ENCODE assay signal across 35 cellular contexts in the genomic region with DNA sequence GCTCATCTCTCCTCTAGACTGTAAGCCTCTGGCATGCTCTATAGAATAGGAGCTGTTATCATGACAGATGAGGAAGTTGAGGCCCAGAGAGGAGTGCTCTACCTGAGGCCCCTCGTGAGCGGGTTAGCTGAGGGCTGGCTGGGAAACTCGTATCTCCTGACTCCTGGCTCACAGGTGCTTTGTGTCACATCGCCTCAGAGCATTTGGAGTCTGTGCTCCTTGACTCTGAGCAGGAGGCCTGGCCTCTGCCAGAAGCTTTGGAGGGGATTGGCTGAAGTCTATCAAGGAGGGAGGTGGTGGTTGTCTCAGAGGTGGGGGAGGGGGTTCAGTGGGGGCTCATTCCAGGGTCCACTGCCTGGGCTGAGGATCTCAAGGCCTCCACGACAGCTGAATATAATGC. TPM values are rescaled to one million over a fixed set of nuclear protein-coding genes. Genes with fewer than 3 reads are reported as not detected.
"Had no signal": no experiment of that assay in that cellular context is flagged by ENCODE, and none has a peak within 500 bp of the region (broad histone marks: within the 10 kb centered on the region; RNA-seq: fewer than 3 reads in every experiment).

No MANE protein-coding gene starts in this region.

- H3K4me1 Mint-ChIP-seq: activated CD4-positive, alpha-beta T cell treated with anti-CD3 and anti-CD28 coated beads for 36 hours; activated CD4-positive, alpha-beta T cell treated with anti-CD3 and anti-CD28 coated beads, Interleukin-2, amount 10 ng/mL, durations not matched to agents 7 days and 5 days; activated naive CD4-positive, alpha-beta T cell treated with anti-CD3 and anti-CD28 coated beads, Interleukin-2, amount 10 ng/mL, durations not matched to agents 7 days and 5 days; activated naive CD8-positive, alpha-beta T cell treated with anti-CD3 and anti-CD28 coated beads, Interleukin-2, amount 50 U/mL, for 24 hours had no signal

- H3K4me3 ChIP-seq: K562, PC-9, SJCRH30, SK-N-MC had no signal

- H3K4me3 Mint-ChIP-seq: activated CD4-positive, alpha-beta T cell treated with anti-CD3 and anti-CD28 coated beads for 36 hours; activated CD4-positive, alpha-beta T cell treated with anti-CD3 and anti-CD28 coated beads, Interleukin-2, amount 10 ng/mL, durations not matched to agents 7 days and 5 days; activated CD8-positive, alpha-beta T cell treated with anti-CD3 and anti-CD28 coated beads, Interleukin-2, amount 10 ng/mL, durations not matched to agents 7 days and 5 days; activated naive CD4-positive, alpha-beta T cell treated with anti-CD3 and anti-CD28 coated beads, Interleukin-2, amount 10 ng/mL, durations not matched to agents 7 days and 5 days; activated naive CD8-positive, alpha-beta T cell; activated naive CD8-positive, alpha-beta T cell treated with anti-CD3 and anti-CD28 coated beads, Interleukin-2, amount 50 U/mL, for 24 hours; activated T-cell treated with anti-CD3 and anti-CD28 coated beads, Interleukin-2, amount 50 U/mL, for 24 hours; T-helper 1 cell treated with Interleukin-12 subunit alpha and Interleukin-12 subunit beta and Interleukin-4 antibody, amounts not matched to agents 30 μg/mL and 1 μg/mL, for 36 hours; T-helper 2 cell treated with Interferon-gamma antibody and Interleukin-4, amounts not matched to agents 5 μg/mL and 100 μg/mL, for 36 hours; WTC11 had no signal

- H3K27me3 Mint-ChIP-seq: brain had no signal

- H3K9me3 ChIP-seq: SJCRH30 had no signal

- DNase-seq: activated CD4-positive, alpha-beta T cell treated with anti-CD3 and anti-CD28 coated beads for 36 hours; activated CD4-positive, alpha-beta T cell treated with anti-CD3 and anti-CD28 coated beads, Interleukin-2, amount 10 ng/mL, durations not matched to agents 7 days and 5 days; activated CD4-positive, alpha-beta T cell treated with anti-CD3 and anti-CD28 coated beads, Interleukin-2, amount 50 U/mL, for 48 hours; activated CD8-positive, alpha-beta T cell treated with anti-CD3 and anti-CD28 coated beads, Interleukin-2, amount 10 ng/mL, durations not matched to agents 7 days and 5 days; activated naive CD4-positive, alpha-beta T cell treated with anti-CD3 and anti-CD28 coated beads, Interleukin-2, amount 10 ng/mL, durations not matched to agents 7 days and 5 days; activated naive CD8-positive, alpha-beta T cell treated with anti-CD3 and anti-CD28 coated beads, Interleukin-2, amount 50 U/mL, for 24 hours; activated T-cell treated with anti-CD3 and anti-CD28 coated beads, Interleukin-2, amount 50 U/mL, for 24 hours; anterior cingulate cortex; central memory CD4-positive, alpha-beta T cell; NCI-H1092 treated with DMSO at 0.1 percent for 48 hours; NCI-H1417; NCI-H146; NCI-H187; NCI-H2029 treated with DMSO at 0.1 percent for 48 hours; NCI-H2107; NCI-H2171; NCI-H510A; NCI-H526; NCI-H748 treated with DMSO at 0.1 percent for 48 hours; PC-9; SHP77; SJCRH30 had no signal

- H3K36me3 ChIP-seq: SJCRH30 had no signal

- H3K27ac ChIP-seq: PC-9, RWPE1, SJCRH30, SK-N-MC had no signal

- H3K4me1 ChIP-seq: SJCRH30 had no signal

- H3K9me3 Mint-ChIP-seq: activated CD4-positive, alpha-beta T cell treated with anti-CD3 and anti-CD28 coated beads, Interleukin-2, amount 10 ng/mL, durations not matched to agents 7 days and 5 days; activated naive CD4-positive, alpha-beta T cell treated with anti-CD3 and anti-CD28 coated beads, Interleukin-2, amount 10 ng/mL, durations not matched to agents 7 days and 5 days; activated naive CD8-positive, alpha-beta T cell treated with anti-CD3 and anti-CD28 coated beads, Interleukin-2, amount 50 U/mL, for 24 hours; activated T-cell treated with anti-CD3 and anti-CD28 coated beads, Interleukin-2, amount 50 U/mL, for 24 hours; activated T-helper 2 cell treated with anti-CD3 and anti-CD28 coated beads, Interferon-gamma antibody, Interleukin-2, Interleukin-4, amounts not matched to agents 10 μg/mL and 5 μg/mL and 100 μg/mL, durations not matched to agents 14 hours and 24 hours and 36 hours; brain; T-helper 1 cell treated with Interleukin-12 subunit alpha and Interleukin-12 subunit beta and Interleukin-4 antibody, amounts not matched to agents 30 μg/mL and 1 μg/mL, for 36 hours; T-helper 2 cell treated with Interferon-gamma antibody and Interleukin-4, amounts not matched to agents 5 μg/mL and 100 μg/mL, for 36 hours; WTC11 had no signal

- H3K36me3 Mint-ChIP-seq: activated naive CD4-positive, alpha-beta T cell treated with anti-CD3 and anti-CD28 coated beads, Interleukin-2, amount 10 ng/mL, durations not matched to agents 7 days and 5 days; activated naive CD8-positive, alpha-beta T cell; WTC11 had no signal

- H3K27me3 ChIP-seq: SJCRH30 had no signal

- ATAC-seq: activated CD4-positive, alpha-beta T cell treated with anti-CD3 and anti-CD28 coated beads for 36 hours; activated CD4-positive, CD25-positive, alpha-beta regulatory T cell treated with anti-CD3 and anti-CD28 coated beads, Interleukin-2, amount 50 U/mL, for 24 hours; activated CD8-positive, alpha-beta T cell treated with anti-CD3 and anti-CD28 coated beads, Interleukin-2, amount 10 ng/mL, durations not matched to agents 7 days and 5 days; activated naive CD8-positive, alpha-beta T cell treated with anti-CD3 and anti-CD28 coated beads, Interleukin-2, amount 50 U/mL, for 24 hours; K562; WTC11 had no signal

- H3K27ac Mint-ChIP-seq: activated CD4-positive, alpha-beta T cell treated with anti-CD3 and anti-CD28 coated beads for 36 hours; activated CD4-positive, alpha-beta T cell treated with anti-CD3 and anti-CD28 coated beads, Interleukin-2, amount 10 ng/mL, durations not matched to agents 7 days and 5 days; activated CD8-positive, alpha-beta T cell treated with anti-CD3 and anti-CD28 coated beads, Interleukin-2, amount 10 ng/mL, durations not matched to agents 7 days and 5 days; activated naive CD4-positive, alpha-beta T cell treated with anti-CD3 and anti-CD28 coated beads, Interleukin-2, amount 10 ng/mL, durations not matched to agents 7 days and 5 days; activated naive CD8-positive, alpha-beta T cell; activated naive CD8-positive, alpha-beta T cell treated with anti-CD3 and anti-CD28 coated beads, Interleukin-2, amount 50 U/mL, for 24 hours; activated T-cell treated with anti-CD3 and anti-CD28 coated beads, Interleukin-2, amount 50 U/mL, for 24 hours; activated T-helper 2 cell treated with anti-CD3 and anti-CD28 coated beads, Interferon-gamma antibody, Interleukin-2, Interleukin-4, amounts not matched to agents 10 μg/mL and 5 μg/mL and 100 μg/mL, durations not matched to agents 14 hours and 24 hours and 36 hours; T-helper 1 cell treated with Interleukin-12 subunit alpha and Interleukin-12 subunit beta and Interleukin-4 antibody, amounts not matched to agents 30 μg/mL and 1 μg/mL, for 36 hours; T-helper 2 cell treated with Interferon-gamma antibody and Interleukin-4, amounts not matched to agents 5 μg/mL and 100 μg/mL, for 36 hours; WTC11 had no signal

RNA-seq across cellular contexts. Expression of gene KCNC1, which starts 7.4 kb away (rescaled TPM):
- total RNA-seq: activated CD4-positive, alpha-beta T cell treated with anti-CD3 and anti-CD28 coated beads for 36 hours; activated CD4-positive, alpha-beta T cell treated with anti-CD3 and anti-CD28 coated beads, Interleukin-2, amount 10 ng/mL, durations not matched to agents 7 days and 5 days; activated CD8-positive, alpha-beta T cell treated with anti-CD3 and anti-CD28 coated beads, Interleukin-2, amount 10 ng/mL, durations not matched to agents 7 days and 5 days; activated T-helper 2 cell treated with anti-CD3 and anti-CD28 coated beads, Interferon-gamma antibody, Interleukin-2, Interleukin-4, amounts not matched to agents 10 μg/mL and 5 μg/mL and 100 μg/mL, durations not matched to agents 14 hours and 24 hours and 36 hours; bronchial epithelial cell; K562; M059J; OCI-LY7; PC-9 had no signal

RNA-seq across cellular contexts. Expression of gene MYOD1, which starts 22.6 kb away (rescaled TPM):
- total RNA-seq: activated CD4-positive, alpha-beta T cell treated with anti-CD3 and anti-CD28 coated beads for 36 hours; activated CD4-positive, alpha-beta T cell treated with anti-CD3 and anti-CD28 coated beads, Interleukin-2, amount 10 ng/mL, durations not matched to agents 7 days and 5 days; activated CD8-positive, alpha-beta T cell treated with anti-CD3 and anti-CD28 coated beads, Interleukin-2, amount 10 ng/mL, durations not matched to agents 7 days and 5 days; activated T-helper 2 cell treated with anti-CD3 and anti-CD28 coated beads, Interferon-gamma antibody, Interleukin-2, Interleukin-4, amounts not matched to agents 10 μg/mL and 5 μg/mL and 100 μg/mL, durations not matched to agents 14 hours and 24 hours and 36 hours; bronchial epithelial cell; K562; OCI-LY7; PC-9; WTC11 had no signal
